8 cellular contexts compared by ENCODE assay signal in the genomic region with DNA sequence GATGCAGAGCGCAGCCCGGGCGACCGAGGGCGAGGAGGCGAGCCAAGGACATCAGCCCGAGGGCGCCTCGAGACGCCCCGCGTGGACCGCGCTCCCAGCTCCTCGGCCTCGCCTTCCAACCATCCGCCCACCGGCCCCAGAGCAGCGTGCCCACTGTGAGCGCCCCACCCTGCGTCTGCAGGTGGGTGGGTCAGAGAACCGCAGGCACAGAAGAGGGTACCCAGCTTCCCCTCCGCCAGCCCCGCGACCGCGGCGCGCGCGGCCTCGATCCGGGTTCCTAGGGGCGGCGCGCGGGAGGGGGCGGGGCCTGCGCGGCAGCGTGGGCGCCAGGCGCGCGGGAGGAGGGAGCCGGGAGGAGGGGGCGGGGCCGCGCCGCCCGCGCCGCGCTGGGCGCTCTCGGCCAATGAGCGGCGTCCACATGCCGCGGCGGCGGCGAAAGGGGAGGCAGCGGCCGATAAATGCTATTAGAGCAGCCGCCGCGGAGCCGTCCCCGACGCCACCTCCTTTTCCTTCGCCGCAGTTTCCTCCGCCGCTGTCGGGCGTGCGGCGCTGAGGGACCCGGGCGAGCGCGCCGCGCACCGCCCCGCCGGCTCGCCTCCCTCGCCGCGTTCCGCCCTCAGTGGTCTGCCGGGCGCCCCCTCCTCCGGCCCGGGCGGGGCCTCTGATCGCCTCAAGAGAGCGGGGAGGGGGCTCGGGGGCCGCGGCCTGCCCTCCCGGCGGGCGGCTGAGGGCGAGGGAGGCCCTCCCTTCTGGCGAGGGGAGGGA. TPM values are rescaled to one million over a fixed set of nuclear protein-coding genes. Genes with fewer than 3 reads are reported as not detected.
DNase-seq lines count a peak whose midpoint lies in the region; ATAC-seq, FAIRE-seq and TF ChIP-seq lines count a peak whose summit lies in the region.

A gene (plus strand): TSS at position 464 of the 765 bp plus-strand sequence. CDS start 543 bp downstream, outside the sequence.

- TF ChIP-seq CTCF in C4-2B (conservative IDR thresholded peaks at IDR 0.05) (no peak), HepG2 (CRISPR knock-in tag; IDR thresholded peaks at IDR 0.05) (0 out of 2 replicates have a peak, but pooled peaks have one; percentile 7)

- peak; percentile 76 to 91 for TF ChIP-seq POLR2A in HepG2 (IDR thresholded peaks at IDR 0.05; ENCODE audit: insufficient read depth in 1 of 2, low read depth in 2 of 2, low read length in 2 of 2)

- WGBS in HepG2 (ENCODE audit: low lambda C conversion rate): 0% methylated on average over 2 of the region's 108 CpGs

- ATAC-seq in GM19372 (IDR thresholded peaks at IDR 0.05; ENCODE audit: low read depth, unreplicated experiment) (peak; percentile 72), HG03520 (IDR thresholded peaks at IDR 0.05; ENCODE audit: unreplicated experiment) (peak; percentile 68), HepG2 (peak; percentile 83)

- peaks cover 29% of the 10 kb centered on the region for H4K20me1 ChIP-seq in HepG2 (ENCODE audit: insufficient read depth, low read length)

- intact Hi-C loops in HepG2 (cut with micrococcal nuclease; ENCODE audit: unreplicated experiment): loop anchor here (5.0 kb wide), 1 partner anchor 179 kb away; no protein-coding TSS in a partner anchor

- peaks cover 44% of the 10 kb centered on the region for H3K79me2 ChIP-seq in HepG2 (ENCODE audit: insufficient read depth, low read length)

- H3K9me3 ChIP-seq in HepG2 (ENCODE audit: low read length): no peaks in the 10 kb centered on the region

- H3K4me1 ChIP-seq in HepG2 (ENCODE audit: insufficient read depth, low read length): peaks cover 63% of the 10 kb centered on the region

- TF ChIP-seq EP300 in HepG2 (IDR thresholded peaks at IDR 0.05; ENCODE audit: low read depth in 2 of 2, low read length in 2 of 2) (0 out of 4 replicates have a peak, but pooled peaks of 1 of the 2 experiments have one; percentile 6), HepG2 (CRISPR knock-in tag; IDR thresholded peaks at IDR 0.05; ENCODE audit: borderline replicate concordance) (no peak)

- DNase-seq in NCI-H774 (lab: John Stamatoyannopoulos, UW) (peak; percentile 96), dermis blood vessel endothelial cell (peak; percentile 91), HepG2 (ENCODE audit: low spot score) (peak; percentile 73)
- peak; percentile 76 to 80 for DNase-seq in activated CD4-positive, alpha-beta T cell treated with anti-CD3 and anti-CD28 coated beads, Interleukin-2, amount 50 U/mL, for 24 hours (ENCODE audit: low read depth in 1 of 2, low spot score in 1 of 2)
- DNase-seq in stimulated activated CD4-positive, alpha-beta T cell treated with anti-CD3 and anti-CD28 coated beads, Interleukin-2, amount 100 ng/mL, for 48 hours: peak; percentile 82 to 85

- peaks cover 0 to 12% of the 10 kb centered on the region in 2 experiments; a peak in 3 of 5 replicates for H3K36me3 ChIP-seq in HepG2 (replicated peaks in 1 of 2; ENCODE audit: control insufficient read depth in 1 of 2, insufficient read depth in 2 of 2, low read length in 2 of 2)

- peak within 1 kb of the TSS; percentile 94 for H3K9ac ChIP-seq in HepG2 (ENCODE audit: insufficient read depth, low read depth, low read length)

- in situ Hi-C loops in HepG2 (cut with HindIII; ENCODE audit: extremely low pct_ligation_motif_present, low pct_unique_long_range_greater_than_20kb): no loop called here

- H2AFZ ChIP-seq in HepG2 (ENCODE audit: low read length): no peak within 1 kb of the TSS

- H3K27me3 ChIP-seq in HepG2 (ENCODE audit: control insufficient read depth in 1 of 2, insufficient read depth in 2 of 2, low read length in 2 of 2): no peaks in the 10 kb centered on the region

- peak; percentile 38 for TF ChIP-seq RAD21 in HepG2 (CRISPR knock-in tag; IDR thresholded peaks at IDR 0.05)

- H3K4me3 ChIP-seq in HepG2 (replicated peaks in 1 of 3; ENCODE audit: insufficient read depth in 1 of 3, low read depth in 2 of 3, low read length in 3 of 3): peak within 1 kb of the TSS; percentile 73 to 88 (median 73)

- CTCF ChIA-PET in HepG2 (lab: Yijun Ruan, JAX; ENCODE audit: low intra/inter-chr PET ratio, low total read pairs): no interaction called here

- H3K27ac ChIP-seq in C4-2B (peak within 1 kb of the TSS; percentile 97), HepG2 (ENCODE audit: extremely low read length, insufficient read depth, low read length) (peak within 1 kb of the TSS; percentile 92)

- FAIRE-seq in HepG2 (lab: Jason Lieb, UNC): no peak

- H3K4me2 ChIP-seq in HepG2 (ENCODE audit: low read depth, low read length): peak within 1 kb of the TSS; percentile 92

- no TSS peak for BruUV-seq in HepG2 (replicated peaks; lab: Mats Ljungman, UMichigan)

- POLR2A ChIA-PET in HepG2 (lab: Yijun Ruan, JAX): interaction anchor here (0.6 to 5.5 kb wide), 16 partner anchors 11 to 189 kb away, joined by 3 to 77 read pairs (median 3); a partner anchor contains a TSS

TF ChIP-seq in HepG2, 621 proteins besides CTCF, POLR2A, EP300 and RAD21 (continues in another document):
- TF ChIP-seq ZNF317 (CRISPR knock-in tag; IDR thresholded peaks at IDR 0.05) (no peak), ZNF431 (CRISPR knock-in tag; IDR thresholded peaks at IDR 0.05; ENCODE audit: borderline replicate concordance, low read depth) (0 out of 2 replicates have a peak, but pooled peaks have one; percentile 11), HOXA5 (CRISPR knock-in tag; IDR thresholded peaks at IDR 0.05) (no peak; the same call in 1 of the 2 replicates)
- TF ChIP-seq, protein P1, sequence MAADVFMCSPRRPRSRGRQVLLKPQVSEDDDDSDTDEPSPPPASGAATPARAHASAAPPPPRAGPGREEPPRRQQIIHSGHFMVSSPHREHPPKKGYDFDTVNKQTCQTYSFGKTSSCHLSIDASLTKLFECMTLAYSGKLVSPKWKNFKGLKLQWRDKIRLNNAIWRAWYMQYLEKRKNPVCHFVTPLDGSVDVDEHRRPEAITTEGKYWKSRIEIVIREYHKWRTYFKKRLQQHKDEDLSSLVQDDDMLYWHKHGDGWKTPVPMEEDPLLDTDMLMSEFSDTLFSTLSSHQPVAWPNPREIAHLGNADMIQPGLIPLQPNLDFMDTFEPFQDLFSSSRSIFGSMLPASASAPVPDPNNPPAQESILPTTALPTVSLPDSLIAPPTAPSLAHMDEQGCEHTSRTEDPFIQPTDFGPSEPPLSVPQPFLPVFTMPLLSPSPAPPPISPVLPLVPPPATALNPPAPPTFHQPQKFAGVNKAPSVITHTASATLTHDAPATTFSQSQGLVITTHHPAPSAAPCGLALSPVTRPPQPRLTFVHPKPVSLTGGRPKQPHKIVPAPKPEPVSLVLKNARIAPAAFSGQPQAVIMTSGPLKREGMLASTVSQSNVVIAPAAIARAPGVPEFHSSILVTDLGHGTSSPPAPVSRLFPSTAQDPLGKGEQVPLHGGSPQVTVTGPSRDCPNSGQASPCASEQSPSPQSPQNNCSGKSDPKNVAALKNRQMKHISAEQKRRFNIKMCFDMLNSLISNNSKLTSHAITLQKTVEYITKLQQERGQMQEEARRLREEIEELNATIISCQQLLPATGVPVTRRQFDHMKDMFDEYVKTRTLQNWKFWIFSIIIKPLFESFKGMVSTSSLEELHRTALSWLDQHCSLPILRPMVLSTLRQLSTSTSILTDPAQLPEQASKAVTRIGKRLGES (CRISPR knock-in tag; IDR thresholded peaks at IDR 0.05; ENCODE audit: borderline replicate concordance): peak; percentile 21; the same call in 1 of the 2 replicates

RNA-seq across cellular contexts. Expression of the gene that starts here (rescaled TPM):
- total RNA-seq in dermis blood vessel endothelial cell (84.6 and 176 TPM in 2 replicates), HepG2 (2016; rRNA removed; fragmentation: Illumina TruSeq; extraction: Trizol) (79.2 and 85.5 TPM in 2 replicates)
- total RNA-seq in HepG2 (2016; cell fraction: cytosol; rRNA removed; fragmentation: Illumina TruSeq; extraction: Trizol; ENCODE audit: low read depth): 16.6 and 18.3 TPM in 2 replicates
- 64.3 and 88.8 TPM in 2 replicates for total RNA-seq in HepG2 (2016; cell fraction: insoluble cytoplasmic fraction; rRNA removed; fragmentation: Illumina TruSeq; extraction: Trizol)
- total RNA-seq in HepG2 (2016; cell fraction: membrane; rRNA removed; fragmentation: Illumina TruSeq; extraction: Trizol): 50.1 and 58.3 TPM in 2 replicates
- total RNA-seq in HepG2 (2016; cell fraction: nucleus; rRNA removed; fragmentation: Illumina TruSeq; extraction: Trizol): 162 and 186 TPM in 2 replicates
- 35.4 and 40.8 TPM in 2 replicates for polyA plus RNA-seq in HepG2 (2011; rRNA removed)
- polyA plus RNA-seq in HepG2 (2011; cell fraction: cytosol; rRNA removed): 19.8 and 24.8 TPM in 2 replicates
- 106 and 112 TPM in 2 replicates for polyA plus RNA-seq in HepG2 (2011; cell fraction: nucleus; rRNA removed)
- polyA plus RNA-seq in HepG2 (2012): 95.4 and 109 TPM in 2 replicates
- polyA plus RNA-seq in HepG2 (2016; cell fraction: cytosol; fragmentation: Illumina TruSeq; extraction: Trizol; ENCODE audit: low read depth): 7.7 and 8.0 TPM in 2 replicates
- 52.2 and 68.9 TPM in 2 replicates for polyA plus RNA-seq in HepG2 (2016; cell fraction: insoluble cytoplasmic fraction; fragmentation: Illumina TruSeq; extraction: Trizol; ENCODE audit: low read depth)
- polyA plus RNA-seq in HepG2 (2016; cell fraction: membrane; fragmentation: Illumina TruSeq; extraction: Trizol; ENCODE audit: low read depth): 23.7 and 31.5 TPM in 2 replicates
- polyA plus RNA-seq in HepG2 (2016; cell fraction: nucleus; fragmentation: Illumina TruSeq; extraction: Trizol; ENCODE audit: insufficient read depth, low read depth): 193 and 199 TPM in 2 replicates
- 88.2 and 101 TPM in 2 replicates for polyA minus RNA-seq in HepG2 (2011; rRNA and poly(A)+ RNA removed; ENCODE audit: low replicate concordance)
- polyA minus RNA-seq in HepG2 (2011; cell fraction: cytosol; rRNA and poly(A)+ RNA removed): 63.9 and 75.1 TPM in 2 replicates
- 126 and 131 TPM in 2 replicates for polyA minus RNA-seq in HepG2 (2011; cell fraction: nucleus; rRNA and poly(A)+ RNA removed)

Comparison
In these comparisons a context has a peak if more than half of its experiments do, and no peak if none do; other contexts are left out.
1. Peak in every context shown above with its lines: DNase-seq, ATAC-seq, H3K4me3 ChIP-seq and H3K27ac ChIP-seq.